In the genomic region with DNA sequence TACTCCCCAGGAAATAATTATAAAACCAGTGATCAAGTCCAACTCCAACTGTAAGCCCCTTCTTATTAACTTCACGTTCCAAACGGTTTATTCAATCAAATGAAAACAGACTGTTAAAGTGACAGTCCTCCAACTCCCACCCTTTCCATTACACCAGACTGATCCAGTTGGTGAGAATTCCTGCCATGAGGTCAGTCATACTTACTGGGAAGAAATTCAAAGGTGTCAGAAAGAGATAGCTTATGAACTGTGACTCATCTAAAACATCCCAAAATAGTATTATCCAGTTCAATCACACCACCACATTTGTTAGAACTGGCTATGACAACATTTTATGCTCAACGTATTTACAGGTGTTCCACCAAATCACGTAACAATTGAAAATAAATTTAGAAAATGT, we compare ENCODE assay signal across 1 cellular context.
TF ChIP-seq lines count a peak whose summit lies in the region.

No MANE protein-coding gene starts in this region.

TF ChIP-seq in K562, 482 proteins besides CTCF, POLR2A, EP300 and RAD21 (continued from another document and continues in another):
- TF ChIP-seq, protein P1, sequence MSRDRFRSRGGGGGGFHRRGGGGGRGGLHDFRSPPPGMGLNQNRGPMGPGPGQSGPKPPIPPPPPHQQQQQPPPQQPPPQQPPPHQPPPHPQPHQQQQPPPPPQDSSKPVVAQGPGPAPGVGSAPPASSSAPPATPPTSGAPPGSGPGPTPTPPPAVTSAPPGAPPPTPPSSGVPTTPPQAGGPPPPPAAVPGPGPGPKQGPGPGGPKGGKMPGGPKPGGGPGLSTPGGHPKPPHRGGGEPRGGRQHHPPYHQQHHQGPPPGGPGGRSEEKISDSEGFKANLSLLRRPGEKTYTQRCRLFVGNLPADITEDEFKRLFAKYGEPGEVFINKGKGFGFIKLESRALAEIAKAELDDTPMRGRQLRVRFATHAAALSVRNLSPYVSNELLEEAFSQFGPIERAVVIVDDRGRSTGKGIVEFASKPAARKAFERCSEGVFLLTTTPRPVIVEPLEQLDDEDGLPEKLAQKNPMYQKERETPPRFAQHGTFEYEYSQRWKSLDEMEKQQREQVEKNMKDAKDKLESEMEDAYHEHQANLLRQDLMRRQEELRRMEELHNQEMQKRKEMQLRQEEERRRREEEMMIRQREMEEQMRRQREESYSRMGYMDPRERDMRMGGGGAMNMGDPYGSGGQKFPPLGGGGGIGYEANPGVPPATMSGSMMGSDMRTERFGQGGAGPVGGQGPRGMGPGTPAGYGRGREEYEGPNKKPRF (IDR thresholded peaks at IDR 0.05; ENCODE audit: low read depth, low read length) = no peak
- TF ChIP-seq, protein P2, sequence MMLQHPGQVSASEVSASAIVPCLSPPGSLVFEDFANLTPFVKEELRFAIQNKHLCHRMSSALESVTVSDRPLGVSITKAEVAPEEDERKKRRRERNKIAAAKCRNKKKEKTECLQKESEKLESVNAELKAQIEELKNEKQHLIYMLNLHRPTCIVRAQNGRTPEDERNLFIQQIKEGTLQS (IDR thresholded peaks at IDR 0.05) = peak; percentile 97
- TF ChIP-seq, protein P2 (CRISPR knock-in tag; conservative IDR thresholded peaks at IDR 0.05) = peak; percentile 89
- TF ChIP-seq, protein P3, sequence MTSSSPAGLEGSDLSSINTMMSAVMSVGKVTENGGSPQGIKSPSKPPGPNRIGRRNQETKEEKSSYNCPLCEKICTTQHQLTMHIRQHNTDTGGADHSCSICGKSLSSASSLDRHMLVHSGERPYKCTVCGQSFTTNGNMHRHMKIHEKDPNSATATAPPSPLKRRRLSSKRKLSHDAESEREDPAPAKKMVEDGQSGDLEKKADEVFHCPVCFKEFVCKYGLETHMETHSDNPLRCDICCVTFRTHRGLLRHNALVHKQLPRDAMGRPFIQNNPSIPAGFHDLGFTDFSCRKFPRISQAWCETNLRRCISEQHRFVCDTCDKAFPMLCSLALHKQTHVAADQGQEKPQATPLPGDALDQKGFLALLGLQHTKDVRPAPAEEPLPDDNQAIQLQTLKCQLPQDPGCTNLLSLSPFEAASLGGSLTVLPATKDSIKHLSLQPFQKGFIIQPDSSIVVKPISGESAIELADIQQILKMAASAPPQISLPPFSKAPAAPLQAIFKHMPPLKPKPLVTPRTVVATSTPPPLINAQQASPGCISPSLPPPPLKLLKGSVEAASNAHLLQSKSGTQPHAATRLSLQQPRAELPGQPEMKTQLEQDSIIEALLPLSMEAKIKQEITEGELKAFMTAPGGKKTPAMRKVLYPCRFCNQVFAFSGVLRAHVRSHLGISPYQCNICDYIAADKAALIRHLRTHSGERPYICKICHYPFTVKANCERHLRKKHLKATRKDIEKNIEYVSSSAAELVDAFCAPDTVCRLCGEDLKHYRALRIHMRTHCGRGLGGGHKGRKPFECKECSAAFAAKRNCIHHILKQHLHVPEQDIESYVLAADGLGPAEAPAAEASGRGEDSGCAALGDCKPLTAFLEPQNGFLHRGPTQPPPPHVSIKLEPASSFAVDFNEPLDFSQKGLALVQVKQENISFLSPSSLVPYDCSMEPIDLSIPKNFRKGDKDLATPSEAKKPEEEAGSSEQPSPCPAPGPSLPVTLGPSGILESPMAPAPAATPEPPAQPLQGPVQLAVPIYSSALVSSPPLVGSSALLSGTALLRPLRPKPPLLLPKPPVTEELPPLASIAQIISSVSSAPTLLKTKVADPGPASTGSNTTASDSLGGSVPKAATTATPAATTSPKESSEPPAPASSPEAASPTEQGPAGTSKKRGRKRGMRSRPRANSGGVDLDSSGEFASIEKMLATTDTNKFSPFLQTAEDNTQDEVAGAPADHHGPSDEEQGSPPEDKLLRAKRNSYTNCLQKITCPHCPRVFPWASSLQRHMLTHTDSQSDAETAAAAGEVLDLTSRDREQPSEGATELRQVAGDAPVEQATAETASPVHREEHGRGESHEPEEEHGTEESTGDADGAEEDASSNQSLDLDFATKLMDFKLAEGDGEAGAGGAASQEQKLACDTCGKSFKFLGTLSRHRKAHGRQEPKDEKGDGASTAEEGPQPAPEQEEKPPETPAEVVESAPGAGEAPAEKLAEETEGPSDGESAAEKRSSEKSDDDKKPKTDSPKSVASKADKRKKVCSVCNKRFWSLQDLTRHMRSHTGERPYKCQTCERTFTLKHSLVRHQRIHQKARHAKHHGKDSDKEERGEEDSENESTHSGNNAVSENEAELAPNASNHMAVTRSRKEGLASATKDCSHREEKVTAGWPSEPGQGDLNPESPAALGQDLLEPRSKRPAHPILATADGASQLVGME (CRISPR knock-in tag; IDR thresholded peaks at IDR 0.05) = no peak
- TF ChIP-seq, protein P4, sequence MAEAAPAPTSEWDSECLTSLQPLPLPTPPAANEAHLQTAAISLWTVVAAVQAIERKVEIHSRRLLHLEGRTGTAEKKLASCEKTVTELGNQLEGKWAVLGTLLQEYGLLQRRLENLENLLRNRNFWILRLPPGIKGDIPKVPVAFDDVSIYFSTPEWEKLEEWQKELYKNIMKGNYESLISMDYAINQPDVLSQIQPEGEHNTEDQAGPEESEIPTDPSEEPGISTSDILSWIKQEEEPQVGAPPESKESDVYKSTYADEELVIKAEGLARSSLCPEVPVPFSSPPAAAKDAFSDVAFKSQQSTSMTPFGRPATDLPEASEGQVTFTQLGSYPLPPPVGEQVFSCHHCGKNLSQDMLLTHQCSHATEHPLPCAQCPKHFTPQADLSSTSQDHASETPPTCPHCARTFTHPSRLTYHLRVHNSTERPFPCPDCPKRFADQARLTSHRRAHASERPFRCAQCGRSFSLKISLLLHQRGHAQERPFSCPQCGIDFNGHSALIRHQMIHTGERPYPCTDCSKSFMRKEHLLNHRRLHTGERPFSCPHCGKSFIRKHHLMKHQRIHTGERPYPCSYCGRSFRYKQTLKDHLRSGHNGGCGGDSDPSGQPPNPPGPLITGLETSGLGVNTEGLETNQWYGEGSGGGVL (CRISPR knock-in tag; IDR thresholded peaks at IDR 0.05) = no peak
- TF ChIP-seq HDAC2 (IDR thresholded peaks at IDR 0.05) (peak; percentile 87), ZNF324 (CRISPR knock-in tag; IDR thresholded peaks at IDR 0.05) (no peak), NFATC3 (IDR thresholded peaks at IDR 0.05) (0 out of 2 replicates have a peak, but pooled peaks have one; percentile 43), ZNF586 (CRISPR knock-in tag; conservative IDR thresholded peaks at IDR 0.05) (no peak), SPI1 (IDR thresholded peaks at IDR 0.05; ENCODE audit: borderline replicate concordance, low read depth, low read length) (no peak), NR2C1 (IDR thresholded peaks at IDR 0.05) (peak; percentile 64; the same call in 1 of the 2 replicates), NR2C1 (tag; IDR thresholded peaks at IDR 0.05) (peak; percentile 71), DNMT1 (IDR thresholded peaks at IDR 0.05) (no peak), CSDE1 (IDR thresholded peaks at IDR 0.05) (no peak), FOXA1 (IDR thresholded peaks at IDR 0.05; ENCODE audit: borderline replicate concordance) (no peak), ZFP30 (CRISPR knock-in tag; IDR thresholded peaks at IDR 0.05; ENCODE audit: borderline replicate concordance) (no peak), RBM39 (optimal IDR thresholded peaks at IDR 0.05; ENCODE audit: low read depth, low read length) (no peak), ZNF354B (CRISPR knock-in tag; IDR thresholded peaks at IDR 0.05) (no peak), DDX20 (tag; IDR thresholded peaks at IDR 0.05; ENCODE audit: low read depth) (no peak), NCOR1 (IDR thresholded peaks at IDR 0.05) (peak; percentile 84), ZNF239 (CRISPR knock-in tag; IDR thresholded peaks at IDR 0.05) (no peak), ASH1L (IDR thresholded peaks at IDR 0.05; ENCODE audit: borderline replicate concordance, low read depth, partially characterized antibody) (no peak), FOXA3 (CRISPR knock-in tag; conservative IDR thresholded peaks at IDR 0.05 in 1 of 2, IDR thresholded peaks at IDR 0.05 in 1 of 2) (no peak), U2AF2 (optimal IDR thresholded peaks at IDR 0.05; ENCODE audit: low read depth, low read length) (no peak), ZNF347 (CRISPR knock-in tag; IDR thresholded peaks at IDR 0.05; ENCODE audit: low read depth) (no peak), ESRRA (IDR thresholded peaks at IDR 0.05; ENCODE audit: borderline replicate concordance, low read depth) (no peak), MTA3 (IDR thresholded peaks at IDR 0.05; ENCODE audit: borderline replicate concordance) (peak; percentile 41; the same call in 1 of the 2 replicates), SP2 (IDR thresholded peaks at IDR 0.05; ENCODE audit: extremely low read depth, low read depth, low read length, poor library complexity, severe bottlenecking) (no peak), NR2F6 (CRISPR knock-in tag; IDR thresholded peaks at IDR 0.05) (no peak), BRD9 (IDR thresholded peaks at IDR 0.05; ENCODE audit: low read depth, partially characterized antibody) (peak; percentile 40), ZSCAN32 (CRISPR knock-in tag; IDR thresholded peaks at IDR 0.05) (no peak), ARNT (IDR thresholded peaks at IDR 0.05) (peak; percentile 77 to 88; a peak in 3 of 4 replicates), CEBPB (tag; IDR thresholded peaks at IDR 0.05) (no peak), MTF1 (CRISPR knock-in tag; IDR thresholded peaks at IDR 0.05; ENCODE audit: borderline replicate concordance) (no peak), ZKSCAN1 (IDR thresholded peaks at IDR 0.05; ENCODE audit: low read depth, low read length) (no peak), KLF1 (tag; IDR thresholded peaks at IDR 0.05) (no peak), MYBL2 (IDR thresholded peaks at IDR 0.05; ENCODE audit: low read depth) (peak; percentile 42; the same call in 1 of the 2 replicates), MYBL2 (CRISPR knock-in tag; IDR thresholded peaks at IDR 0.05; ENCODE audit: borderline replicate concordance) (no peak)
- TF ChIP-seq, protein P5, sequence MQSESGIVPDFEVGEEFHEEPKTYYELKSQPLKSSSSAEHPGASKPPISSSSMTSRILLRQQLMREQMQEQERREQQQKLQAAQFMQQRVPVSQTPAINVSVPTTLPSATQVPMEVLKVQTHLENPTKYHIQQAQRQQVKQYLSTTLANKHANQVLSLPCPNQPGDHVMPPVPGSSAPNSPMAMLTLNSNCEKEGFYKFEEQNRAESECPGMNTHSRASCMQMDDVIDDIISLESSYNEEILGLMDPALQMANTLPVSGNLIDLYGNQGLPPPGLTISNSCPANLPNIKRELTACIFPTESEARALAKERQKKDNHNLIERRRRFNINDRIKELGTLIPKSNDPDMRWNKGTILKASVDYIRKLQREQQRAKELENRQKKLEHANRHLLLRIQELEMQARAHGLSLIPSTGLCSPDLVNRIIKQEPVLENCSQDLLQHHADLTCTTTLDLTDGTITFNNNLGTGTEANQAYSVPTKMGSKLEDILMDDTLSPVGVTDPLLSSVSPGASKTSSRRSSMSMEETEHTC (IDR thresholded peaks at IDR 0.05) = no peak
- TF ChIP-seq, protein P6, sequence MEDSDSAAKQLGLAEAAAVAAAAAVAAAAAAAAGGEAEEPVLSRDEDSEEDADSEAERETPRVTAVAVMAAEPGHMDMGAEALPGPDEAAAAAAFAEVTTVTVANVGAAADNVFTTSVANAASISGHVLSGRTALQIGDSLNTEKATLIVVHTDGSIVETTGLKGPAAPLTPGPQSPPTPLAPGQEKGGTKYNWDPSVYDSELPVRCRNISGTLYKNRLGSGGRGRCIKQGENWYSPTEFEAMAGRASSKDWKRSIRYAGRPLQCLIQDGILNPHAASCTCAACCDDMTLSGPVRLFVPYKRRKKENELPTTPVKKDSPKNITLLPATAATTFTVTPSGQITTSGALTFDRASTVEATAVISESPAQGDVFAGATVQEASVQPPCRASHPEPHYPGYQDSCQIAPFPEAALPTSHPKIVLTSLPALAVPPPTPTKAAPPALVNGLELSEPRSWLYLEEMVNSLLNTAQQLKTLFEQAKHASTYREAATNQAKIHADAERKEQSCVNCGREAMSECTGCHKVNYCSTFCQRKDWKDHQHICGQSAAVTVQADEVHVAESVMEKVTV (CRISPR knock-in tag; IDR thresholded peaks at IDR 0.05) = no peak
- TF ChIP-seq, protein P7, sequence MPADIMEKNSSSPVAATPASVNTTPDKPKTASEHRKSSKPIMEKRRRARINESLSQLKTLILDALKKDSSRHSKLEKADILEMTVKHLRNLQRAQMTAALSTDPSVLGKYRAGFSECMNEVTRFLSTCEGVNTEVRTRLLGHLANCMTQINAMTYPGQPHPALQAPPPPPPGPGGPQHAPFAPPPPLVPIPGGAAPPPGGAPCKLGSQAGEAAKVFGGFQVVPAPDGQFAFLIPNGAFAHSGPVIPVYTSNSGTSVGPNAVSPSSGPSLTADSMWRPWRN (IDR thresholded peaks at IDR 0.05; ENCODE audit: low read depth) = peak; percentile 71; the same call in 1 of the 2 replicates
- TF ChIP-seq, protein P8, sequence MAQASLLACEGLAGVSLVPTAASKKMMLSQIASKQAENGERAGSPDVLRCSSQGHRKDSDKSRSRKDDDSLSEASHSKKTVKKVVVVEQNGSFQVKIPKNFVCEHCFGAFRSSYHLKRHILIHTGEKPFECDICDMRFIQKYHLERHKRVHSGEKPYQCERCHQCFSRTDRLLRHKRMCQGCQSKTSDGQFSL (CRISPR knock-in tag; IDR thresholded peaks at IDR 0.05) = no peak
- TF ChIP-seq, protein P8 (tag; IDR thresholded peaks at IDR 0.05) = no peak
- TF ChIP-seq, protein P9, sequence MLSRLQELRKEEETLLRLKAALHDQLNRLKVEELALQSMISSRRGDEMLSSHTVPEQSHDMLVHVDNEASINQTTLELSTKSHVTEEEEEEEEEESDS (CRISPR knock-in tag; IDR thresholded peaks at IDR 0.05) = no peak
- TF ChIP-seq, protein P10, sequence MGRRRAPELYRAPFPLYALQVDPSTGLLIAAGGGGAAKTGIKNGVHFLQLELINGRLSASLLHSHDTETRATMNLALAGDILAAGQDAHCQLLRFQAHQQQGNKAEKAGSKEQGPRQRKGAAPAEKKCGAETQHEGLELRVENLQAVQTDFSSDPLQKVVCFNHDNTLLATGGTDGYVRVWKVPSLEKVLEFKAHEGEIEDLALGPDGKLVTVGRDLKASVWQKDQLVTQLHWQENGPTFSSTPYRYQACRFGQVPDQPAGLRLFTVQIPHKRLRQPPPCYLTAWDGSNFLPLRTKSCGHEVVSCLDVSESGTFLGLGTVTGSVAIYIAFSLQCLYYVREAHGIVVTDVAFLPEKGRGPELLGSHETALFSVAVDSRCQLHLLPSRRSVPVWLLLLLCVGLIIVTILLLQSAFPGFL (CRISPR knock-in tag; IDR thresholded peaks at IDR 0.05) = no peak
- TF ChIP-seq, protein P11, sequence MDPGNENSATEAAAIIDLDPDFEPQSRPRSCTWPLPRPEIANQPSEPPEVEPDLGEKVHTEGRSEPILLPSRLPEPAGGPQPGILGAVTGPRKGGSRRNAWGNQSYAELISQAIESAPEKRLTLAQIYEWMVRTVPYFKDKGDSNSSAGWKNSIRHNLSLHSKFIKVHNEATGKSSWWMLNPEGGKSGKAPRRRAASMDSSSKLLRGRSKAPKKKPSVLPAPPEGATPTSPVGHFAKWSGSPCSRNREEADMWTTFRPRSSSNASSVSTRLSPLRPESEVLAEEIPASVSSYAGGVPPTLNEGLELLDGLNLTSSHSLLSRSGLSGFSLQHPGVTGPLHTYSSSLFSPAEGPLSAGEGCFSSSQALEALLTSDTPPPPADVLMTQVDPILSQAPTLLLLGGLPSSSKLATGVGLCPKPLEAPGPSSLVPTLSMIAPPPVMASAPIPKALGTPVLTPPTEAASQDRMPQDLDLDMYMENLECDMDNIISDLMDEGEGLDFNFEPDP (CRISPR knock-in tag; IDR thresholded peaks at IDR 0.05) = no peak
